9 cellular contexts compared by ENCODE assay signal in the genomic region with DNA sequence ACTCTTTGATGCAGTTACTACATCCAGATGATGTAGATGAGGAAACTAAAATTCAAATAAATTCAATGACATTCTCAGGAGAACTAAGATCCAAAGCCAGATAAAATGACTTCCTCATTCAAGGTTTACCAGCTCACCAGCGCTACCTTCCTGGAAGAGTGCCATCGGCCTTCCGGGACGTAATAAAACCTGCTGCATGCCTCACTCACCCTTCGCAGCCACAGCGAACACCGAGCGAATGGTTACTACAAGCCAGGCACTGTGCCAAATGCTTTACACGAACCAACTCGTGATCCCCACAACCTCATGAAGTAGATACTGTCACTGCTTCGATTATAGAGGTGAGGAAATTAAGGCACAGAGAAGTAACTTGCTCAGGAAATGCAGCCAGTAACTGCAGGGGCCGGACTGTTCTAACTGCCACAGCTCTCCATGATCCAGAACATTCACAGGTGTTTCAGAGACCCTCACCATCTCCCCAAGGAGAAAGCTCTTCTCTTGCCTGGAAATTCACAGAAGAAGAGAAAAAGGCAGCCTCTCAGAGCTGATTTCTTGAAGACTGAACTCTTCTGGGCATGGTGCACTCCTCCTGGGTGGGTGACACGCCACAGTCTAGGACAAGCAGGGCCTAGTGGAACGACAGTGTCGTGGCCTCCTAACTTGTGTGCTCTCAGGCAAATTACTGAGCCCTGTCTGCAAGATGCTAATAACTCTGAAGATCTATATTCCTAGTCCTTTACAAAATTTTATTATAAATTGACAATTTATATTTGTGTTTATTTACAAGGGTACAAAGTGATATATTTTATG. TPM values are rescaled to one million over a fixed set of nuclear protein-coding genes. Genes with fewer than 3 reads are reported as not detected.
DNase-seq lines count a peak whose midpoint lies in the region; ATAC-seq and TF ChIP-seq lines count a peak whose summit lies in the region.
"Had no signal": no experiment of that assay in that cellular context is flagged by ENCODE, and none has a peak within 500 bp of the region (broad histone marks: within the 10 kb centered on the region; RNA-seq: fewer than 3 reads in every experiment).

No MANE protein-coding gene starts in this region.

- H3K9me3 ChIP-seq in thyroid gland (no peaks in the 10 kb centered on the region), Caco-2 (no peaks in the 10 kb centered on the region)

- peaks cover 46% of the 10 kb centered on the region for H3K4me1 Mint-ChIP-seq in activated CD4-positive, alpha-beta T cell treated with anti-CD3 and anti-CD28 coated beads, Interleukin-2, amount 10 ng/mL, durations not matched to agents 24 days and 14 days
- H3K4me1 Mint-ChIP-seq in Caco-2 (ENCODE audit: low read depth, unreplicated experiment) = no peaks in the 10 kb centered on the region

- intact Hi-C loops in activated CD4-positive, alpha-beta T cell treated with anti-CD3 and anti-CD28 coated beads, Interleukin-2, amount 10 ng/mL, durations not matched to agents 24 days and 14 days (cut with micrococcal nuclease) = loop anchor here (2.0 kb wide), 1 partner anchor 13 kb away; no protein-coding TSS in a partner anchor
- intact Hi-C loops in thyroid gland (cut with DNase I) = no loop called here
- intact Hi-C loops in Caco-2 (cut with micrococcal nuclease; ENCODE audit: unreplicated experiment) = no loop called here

- H3K4me1 ChIP-seq in thyroid gland (peaks cover 34 to 48% of the 10 kb centered on the region in 2 donors), Caco-2 (no peaks in the 10 kb centered on the region)

- CTCF ChIA-PET in Caco-2 (lab: Charles Lee) = interaction anchor here (0.6 kb wide), 1 partner anchor 56 kb away, joined by 3 read pairs; no protein-coding TSS in a partner anchor

- H3K27ac ChIP-seq in thyroid gland = peak overlapping the region; percentile 48 to 76 (median 70)
- H3K27ac ChIP-seq: KMS-11 had no signal

- H3K4me3 ChIP-seq in thyroid gland (replicated peaks in 1 of 3) (no peak overlapping the region), Caco-2 (ENCODE audit: low read depth, low read length) (no peak overlapping the region)

- no peaks in the 10 kb centered on the region for H3K36me3 ChIP-seq in thyroid gland
- H3K36me3 ChIP-seq in Caco-2 (ENCODE audit: control insufficient read depth, insufficient read depth, low read length) = no peaks in the 10 kb centered on the region

- no peaks in the 10 kb centered on the region for H3K27me3 Mint-ChIP-seq in activated CD4-positive, alpha-beta T cell treated with anti-CD3 and anti-CD28 coated beads, Interleukin-2, amount 10 ng/mL, durations not matched to agents 24 days and 14 days
- H3K27me3 Mint-ChIP-seq in Caco-2 (ENCODE audit: insufficient read depth, unreplicated experiment) = no peaks in the 10 kb centered on the region

- ATAC-seq in esophagus mucosa = peak; percentile 76

- H3K9me3 Mint-ChIP-seq in activated CD4-positive, alpha-beta T cell treated with anti-CD3 and anti-CD28 coated beads, Interleukin-2, amount 10 ng/mL, durations not matched to agents 24 days and 14 days = no peaks in the 10 kb centered on the region
- H3K9me3 Mint-ChIP-seq in Caco-2 (ENCODE audit: unreplicated experiment) = no peaks in the 10 kb centered on the region

- TF ChIP-seq CTCF in thyroid gland (IDR thresholded peaks at IDR 0.05) (no peak), Caco-2 (IDR thresholded peaks at IDR 0.05; ENCODE audit: insufficient read depth in 1 of 2, low read depth in 1 of 2, low read length in 1 of 2, severe bottlenecking in 1 of 2, unreplicated experiment in 1 of 2) (no peak)

- peak overlapping the region; percentile 7 for H3K4me3 Mint-ChIP-seq in activated CD4-positive, alpha-beta T cell treated with anti-CD3 and anti-CD28 coated beads, Interleukin-2, amount 10 ng/mL, durations not matched to agents 24 days and 14 days
- H3K4me3 Mint-ChIP-seq in Caco-2 (ENCODE audit: unreplicated experiment) = no peak overlapping the region

- POLR2A ChIA-PET in Caco-2 (lab: Charles Lee) = interaction anchor here (0.7 kb wide), 1 partner anchor 418 kb away, joined by 3 read pairs; no protein-coding TSS in a partner anchor

- WGBS in thyroid gland, 2 donors = 26 to 33% methylated on average over 15 of the region's 15 CpGs

- peak; percentile 24 to 26 for DNase-seq in activated CD8-positive, alpha-beta memory T cell treated with anti-CD3 and anti-CD28 coated beads for 1 hour (ENCODE audit: extremely low read depth in 1 of 2, low read depth in 1 of 2)
- DNase-seq in activated CD8-positive, alpha-beta memory T cell treated with anti-CD3 and anti-CD28 coated beads for 24 hours = no peak
- DNase-seq in activated CD4-positive, alpha-beta T cell treated with anti-CD3 and anti-CD28 coated beads, Interleukin-2, amount 10 ng/mL, durations not matched to agents 24 days and 14 days = peak; percentile 77
- DNase-seq in thyroid gland (peak; percentile 96 to 97), GM19240 (ENCODE audit: insufficient read length, low spot score) (no peak), NCI-H146 (lab: John Stamatoyannopoulos, UW) (no peak), Caco-2 (no peak)

- peak overlapping the region; percentile 59 for H3K27ac Mint-ChIP-seq in activated CD4-positive, alpha-beta T cell treated with anti-CD3 and anti-CD28 coated beads, Interleukin-2, amount 10 ng/mL, durations not matched to agents 24 days and 14 days
- no peak overlapping the region for H3K27ac Mint-ChIP-seq in Caco-2 (ENCODE audit: unreplicated experiment)

- no peak for TF ChIP-seq POLR2A in thyroid gland (IDR thresholded peaks at IDR 0.05)

- H3K36me3 Mint-ChIP-seq in activated CD4-positive, alpha-beta T cell treated with anti-CD3 and anti-CD28 coated beads, Interleukin-2, amount 10 ng/mL, durations not matched to agents 24 days and 14 days (ENCODE audit: low read depth) = peaks cover 15% of the 10 kb centered on the region
- H3K36me3 Mint-ChIP-seq in Caco-2 (ENCODE audit: insufficient read depth, unreplicated experiment) = no peaks in the 10 kb centered on the region

- no TSS peak for BruUV-seq in Caco-2 (replicated peaks; lab: Mats Ljungman, UMichigan)

- no peaks in the 10 kb centered on the region for H3K27me3 ChIP-seq in thyroid gland
- H3K27me3 ChIP-seq in Caco-2 (replicated peaks; ENCODE audit: control insufficient read depth, insufficient read depth, low read length) = no peaks in the 10 kb centered on the region

RNA-seq across cellular contexts. Expression of a gene that starts 46.8 kb away (rescaled TPM):
- total RNA-seq in activated CD4-positive, alpha-beta T cell treated with anti-CD3 and anti-CD28 coated beads, Interleukin-2, amount 10 ng/mL, durations not matched to agents 24 days and 14 days = 49.4 and 51.6 TPM in 2 replicates
- 2.3 TPM for total RNA-seq in esophagus mucosa
- 10 to 100 TPM; 13.3 to 23.2 (median 18.3) TPM for total RNA-seq in thyroid gland
- 0.59 and 1.8 TPM in 2 replicates for total RNA-seq in Caco-2 (2022)

RNA-seq across cellular contexts. Expression of a gene that starts 59.8 kb away (rescaled TPM):
- total RNA-seq in activated CD4-positive, alpha-beta T cell treated with anti-CD3 and anti-CD28 coated beads, Interleukin-2, amount 10 ng/mL, durations not matched to agents 24 days and 14 days = 36.5 and 37.7 TPM in 2 replicates
- total RNA-seq in esophagus mucosa (32.3 TPM), thyroid gland (10 to 100 TPM; 37.6 to 54.1 (median 47.3) TPM), Caco-2 (2022) (33.1 and 39.3 TPM in 2 replicates)

Comparison
In these comparisons a context has a peak if more than half of its experiments do, and no peak if none do; other contexts are left out.
1. DNase-seq: peak in activated CD8-positive, alpha-beta memory T cell treated with anti-CD3 and anti-CD28 coated beads for 1 hour (2 of 2), activated CD4-positive, alpha-beta T cell treated with anti-CD3 and anti-CD28 coated beads, Interleukin-2, amount 10 ng/mL, durations not matched to agents 24 days and 14 days (single experiment) and thyroid gland (2 of 2); none in activated CD8-positive, alpha-beta memory T cell treated with anti-CD3 and anti-CD28 coated beads for 24 hours (single experiment), GM19240 (single experiment), NCI-H146 (single experiment) and Caco-2 (0 of 2).